ENCODE assay signal across 25 cellular contexts in genomic region chr17:68606451-68607307, GRCh38. TPM values are rescaled to one million over a fixed set of nuclear protein-coding genes. Genes with fewer than 3 reads are reported as not detected.
"Had no signal": no experiment of that assay in that cellular context is flagged by ENCODE, and none has a peak within 500 bp of the region (broad histone marks: within the 10 kb centered on the region; RNA-seq: fewer than 3 reads in every experiment).

No MANE protein-coding gene starts in this region.

- DNase-seq: KBM-7; NCI-H1092; NCI-H1105 treated with DMSO at 0.1 percent for 48 hours; NCI-H1417 treated with DMSO at 0.1 percent for 48 hours; NCI-H187; NCI-H2029; NCI-H2081 treated with DMSO at 0.1 percent for 48 hours; NCI-H2171; NCI-H226; NCI-H446; NCI-H510A; NCI-H524 treated with DMSO at 0.1 percent for 48 hours; NCI-H69; NCI-H774; NK-92 treated with Interleukin-12 subunit alpha and Interleukin-12 subunit beta, amount 100 ng/mL, for 24 hours; PC-3; SHP77 treated with DMSO at 0.1 percent for 48 hours had no signal

- H3K27me3 ChIP-seq: SJCRH30 had no signal

- H3K4me3 ChIP-seq: SJCRH30 had no signal

- H3K27ac ChIP-seq: HL-60, SJCRH30 had no signal

- H3K36me3 ChIP-seq: SJCRH30 had no signal

- ATAC-seq: Panc1, PC-3, Right ventricle myocardium inferior, SK-N-SH treated with all-trans-retinoic acid at 6 μM for 48 hours had no signal

RNA-seq across cellular contexts. Expression of gene FAM20A, which starts 5.5 kb away (rescaled TPM):
- total RNA-seq: LHCN-M2, MCF 10A, OCI-LY7 had no signal
